16 cellular contexts compared by ENCODE assay signal in genomic region chr6:153405926-153406325, GRCh38.
DNase-seq lines count a peak whose midpoint lies in the region; ATAC-seq and TF ChIP-seq lines count a peak whose summit lies in the region.
"Had no signal": no experiment of that assay in that cellular context is flagged by ENCODE, and none has a peak within 500 bp of the region (broad histone marks: within the 10 kb centered on the region; RNA-seq: fewer than 3 reads in every experiment).

No MANE protein-coding gene starts in this region.

- H3K23ac ChIP-seq in mesenchymal stem cell (ENCODE audit: low read length in 2 of 2) = no peak overlapping the region

- H3K18ac ChIP-seq in mesenchymal stem cell (ENCODE audit: low read depth in 1 of 2, low read length in 2 of 2) = no peak overlapping the region

- no peaks in the 10 kb centered on the region for H3K36me3 ChIP-seq in GM23338 (ENCODE audit: insufficient read depth)
- H3K36me3 ChIP-seq in mesenchymal stem cell (ENCODE audit: control insufficient read depth in 1 of 2, insufficient read depth in 2 of 2, low read depth in 1 of 2, low read length in 2 of 2) = no peaks in the 10 kb centered on the region
- H3K36me3 ChIP-seq: BLaER1 had no signal

- no peak overlapping the region for H2AK5ac ChIP-seq in mesenchymal stem cell (ENCODE audit: low read length, severe bottlenecking)

- H3K4me1 Mint-ChIP-seq in GM23338 = peaks cover 12% of the 10 kb centered on the region
- H3K4me1 Mint-ChIP-seq: CD14-positive monocyte; CD4-positive, alpha-beta memory T cell had no signal

- no peak overlapping the region for H2BK12ac ChIP-seq in mesenchymal stem cell (ENCODE audit: low read length in 2 of 2)

- H3K9ac ChIP-seq in mesenchymal stem cell (ENCODE audit: low read length) = no peak overlapping the region
- H3K9ac ChIP-seq: BLaER1 had no signal

- no peaks in the 10 kb centered on the region for H3K79me2 ChIP-seq in GM23338 (replicated peaks; ENCODE audit: insufficient read depth)

- H3K27ac ChIP-seq in GM23338 (ENCODE audit: low read depth) = no peak overlapping the region
- H3K27ac ChIP-seq in mesenchymal stem cell (ENCODE audit: low read length, poor library complexity, severe bottlenecking) = no peak overlapping the region
- H3K27ac ChIP-seq: BLaER1 had no signal

- no peak overlapping the region for H3K4me3 ChIP-seq in GM23338
- H3K4me3 ChIP-seq in mesenchymal stem cell (ENCODE audit: insufficient read depth in 1 of 2, low read depth in 1 of 2, low read length in 2 of 2) = no peak overlapping the region
- H3K4me3 ChIP-seq: BLaER1, GM12878 had no signal

- H3K9me3 ChIP-seq in mesenchymal stem cell (ENCODE audit: control insufficient read depth, low read length) = peaks cover 5% of the 10 kb centered on the region
- H3K9me3 ChIP-seq: BLaER1 had no signal

- no peak overlapping the region for H2BK5ac ChIP-seq in mesenchymal stem cell (ENCODE audit: low read depth, low read length, poor library complexity, severe bottlenecking)

- H3K4me1 ChIP-seq in GM23338 (ENCODE audit: insufficient read depth) (peaks cover 12% of the 10 kb centered on the region), mesenchymal stem cell (ENCODE audit: control insufficient read depth, insufficient read depth, low read depth, low read length) (no peaks in the 10 kb centered on the region)
- H3K4me1 ChIP-seq: BLaER1 had no signal

- no peak overlapping the region for H4K91ac ChIP-seq in mesenchymal stem cell (ENCODE audit: low read length)

- ATAC-seq in GM23338 = no peak
- ATAC-seq: GM12878, HepG2 had no signal

- no peaks in the 10 kb centered on the region for H3F3A ChIP-seq in GM23338 (replicated peaks; ENCODE audit: low read depth)

- H3K14ac ChIP-seq in mesenchymal stem cell (ENCODE audit: low read length in 2 of 2) = no peak overlapping the region

- 0 out of 3 replicates have a peak, but pooled peaks cover 5% of the 10 kb centered on the region for H3K36me3 Mint-ChIP-seq in GM23338 (ENCODE audit: low read depth)
- H3K36me3 Mint-ChIP-seq: CD14-positive monocyte; CD4-positive, alpha-beta memory T cell had no signal

- no peaks in the 10 kb centered on the region for H4K20me1 ChIP-seq in GM23338 (replicated peaks; ENCODE audit: insufficient read depth)
- H4K20me1 ChIP-seq: BLaER1 had no signal

- H3K9me3 Mint-ChIP-seq in GM23338 = peaks cover 5% of the 10 kb centered on the region; the same call in 1 of the 3 replicates

- TF ChIP-seq CTCF in GM23338 (conservative IDR thresholded peaks at IDR 0.05; ENCODE audit: low read depth in 2 of 2) = no peak

- H2BK15ac ChIP-seq in mesenchymal stem cell (ENCODE audit: low read depth, poor library complexity, severe bottlenecking) = no peak overlapping the region

- H3K27me3 ChIP-seq in GM23338 (ENCODE audit: insufficient read depth) = no peaks in the 10 kb centered on the region
- H3K27me3 ChIP-seq in mesenchymal stem cell (ENCODE audit: control insufficient read depth in 1 of 2, insufficient read depth in 1 of 2, low read length in 2 of 2) = no peaks in the 10 kb centered on the region
- H3K27me3 ChIP-seq: BLaER1 had no signal

- no peaks in the 10 kb centered on the region for H3K79me1 ChIP-seq in mesenchymal stem cell (replicated peaks; ENCODE audit: low read length, poor library complexity, severe bottlenecking)

- no peak overlapping the region for H3K4me3 Mint-ChIP-seq in GM23338
- H3K4me3 Mint-ChIP-seq: CD14-positive monocyte; CD4-positive, alpha-beta memory T cell; H9 had no signal

- H3K4ac ChIP-seq in mesenchymal stem cell (ENCODE audit: low read depth in 1 of 2, low read length in 2 of 2) = no peak overlapping the region

- 95% methylated on average over 3 of the region's 4 CpGs for WGBS in mesenchymal stem cell

- no peak overlapping the region for H4K8ac ChIP-seq in mesenchymal stem cell (ENCODE audit: low read length)

- no peak overlapping the region for H3K4me2 ChIP-seq in GM23338
- no peak overlapping the region for H3K4me2 ChIP-seq in mesenchymal stem cell (ENCODE audit: low read length, poor library complexity, severe bottlenecking)
- H3K4me2 ChIP-seq: BLaER1 had no signal

- H2AFZ ChIP-seq in GM23338 = peak overlapping the region; percentile 85; the same call in 1 of the 2 replicates
- no peak overlapping the region for H2AFZ ChIP-seq in mesenchymal stem cell (ENCODE audit: low read depth, low read length)

- peak overlapping the region; percentile 5 for H2BK120ac ChIP-seq in mesenchymal stem cell (ENCODE audit: low read depth, low read length)

- H3K27ac Mint-ChIP-seq in GM23338 = no peak overlapping the region
- H3K27ac Mint-ChIP-seq: CD14-positive monocyte; CD4-positive, alpha-beta memory T cell had no signal

- peaks cover 15% of the 10 kb centered on the region for H3K9me2 ChIP-seq in GM23338 (ENCODE audit: insufficient read depth)

- no peaks in the 10 kb centered on the region for H3K27me3 Mint-ChIP-seq in GM23338 (ENCODE audit: insufficient read depth, low read depth, poor library complexity)
- H3K27me3 Mint-ChIP-seq: CD4-positive, alpha-beta memory T cell had no signal

- DNase-seq in GM23338 (ENCODE audit: low spot score) (peak; percentile 29), foreskin melanocyte (peak; percentile 74), mesenchymal stem cell (no peak), hypothalamus (lab: John Stamatoyannopoulos, UW) (no peak), DMS153 treated with DMSO at 0.1 percent for 48 hours (lab: John Stamatoyannopoulos, UW; ENCODE audit: unreplicated experiment) (no peak)
- DNase-seq in activated CD8-positive, alpha-beta memory T cell treated with anti-CD3 and anti-CD28 coated beads, Interleukin-2, amount 50 U/mL, for 48 hours = no peak
- DNase-seq in activated CD8-positive, alpha-beta memory T cell treated with anti-CD3 and anti-CD28 coated beads, Interleukin-2, amount 50 U/mL, for 4 hours = no peak
- DNase-seq: 8988T; CD4-positive, alpha-beta memory T cell; DMS153; DMS79 treated with DMSO at 0.1 percent for 48 hours; H9 had no signal

TF ChIP-seq in GM23338, 12 proteins besides CTCF, POLR2A, EP300 and RAD21:
- TF ChIP-seq EZH2phosphoT487 (IDR thresholded peaks at IDR 0.05; ENCODE audit: unreplicated experiment) (no peak), ZNF114 (CRISPR knock-in tag; IDR thresholded peaks at IDR 0.05) (no peak), REST (IDR thresholded peaks at IDR 0.05; ENCODE audit: unreplicated experiment) (no peak), ETS1 (IDR thresholded peaks at IDR 0.05) (no peak), ZNF331 (CRISPR knock-in tag; IDR thresholded peaks at IDR 0.05; ENCODE audit: low read depth) (no peak), CREB1 (CRISPR knock-in tag; IDR thresholded peaks at IDR 0.05; ENCODE audit: low read depth) (no peak)

Comparison
In these comparisons a context has a peak if more than half of its experiments do, and no peak if none do; other contexts are left out.
1. DNase-seq: peak in GM23338 (single experiment) and foreskin melanocyte (single experiment); none in mesenchymal stem cell (single experiment), hypothalamus (0 of 51), activated CD8-positive, alpha-beta memory T cell treated with anti-CD3 and anti-CD28 coated beads, Interleukin-2, amount 50 U/mL, for 48 hours (single experiment), DMS153 treated with DMSO at 0.1 percent for 48 hours (single experiment) and activated CD8-positive, alpha-beta memory T cell treated with anti-CD3 and anti-CD28 coated beads, Interleukin-2, amount 50 U/mL, for 4 hours (single experiment).